Comparison of ENCODE assay signal across 31 cellular contexts in the genomic region with DNA sequence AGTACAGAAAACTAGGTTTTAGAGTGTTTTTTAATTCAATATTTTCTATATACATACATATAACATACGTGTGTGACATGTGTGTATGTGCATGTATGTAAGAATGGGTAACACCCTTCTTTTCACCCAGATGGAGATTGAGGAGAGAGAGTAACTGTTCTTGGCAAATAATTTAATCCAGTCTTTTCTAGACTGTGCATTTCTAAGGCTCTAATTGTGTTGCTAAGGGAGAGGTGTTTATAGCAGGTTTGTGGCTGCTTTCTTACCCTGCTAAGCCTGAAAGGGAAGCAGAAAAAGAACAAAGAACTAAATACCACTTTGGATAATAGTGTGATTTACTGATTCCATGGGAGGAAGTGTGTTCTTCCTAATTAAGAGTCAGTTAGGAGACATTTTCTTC. TPM values are rescaled to one million over a fixed set of nuclear protein-coding genes. Genes with fewer than 3 reads are reported as not detected.
"Had no signal": no experiment of that assay in that cellular context is flagged by ENCODE, and none has a peak within 500 bp of the region (broad histone marks: within the 10 kb centered on the region; RNA-seq: fewer than 3 reads in every experiment).

No MANE protein-coding gene starts in this region.

- H3K79me2 ChIP-seq: parathyroid adenoma had no signal

- H2AFZ ChIP-seq: parathyroid adenoma had no signal

- H3K9ac ChIP-seq: parathyroid adenoma had no signal

- H3K9me3 Mint-ChIP-seq: stimulated activated effector memory CD8-positive, alpha-beta T cell treated with anti-CD3 and anti-CD28 coated beads, Interleukin-12 subunit alpha, Interleukin-12 subunit beta, amount 100 ng/mL, for 72 hours had no signal

- H3K9me3 ChIP-seq: gastroesophageal sphincter, left lung, neutrophil, prostate gland, sigmoid colon, testis, upper lobe of left lung had no signal

- H3K36me3 Mint-ChIP-seq: naive thymus-derived CD8-positive, alpha-beta T cell; stimulated activated effector memory CD8-positive, alpha-beta T cell treated with anti-CD3 and anti-CD28 coated beads, Interleukin-12 subunit alpha, Interleukin-12 subunit beta, amount 100 ng/mL, for 72 hours had no signal

- H3K4me3 ChIP-seq: coronary artery, esophagus muscularis mucosa, gastroesophageal sphincter, heart right ventricle, left lung, prostate gland, right atrium auricular region, sigmoid colon, stomach, testis, tibial nerve, upper lobe of left lung, uterus had no signal

- ATAC-seq: foreskin keratinocyte; gastroesophageal sphincter; heart right ventricle; left cardiac atrium; left lung; naive thymus-derived CD8-positive, alpha-beta T cell; stimulated activated effector memory CD8-positive, alpha-beta T cell treated with anti-CD3 and anti-CD28 coated beads, Interleukin-12 subunit alpha, Interleukin-12 subunit beta, amount 100 ng/mL, for 72 hours had no signal

- DNase-seq: dermis blood vessel endothelial cell; effector memory CD4-positive, alpha-beta T cell; foreskin keratinocyte; glutamatergic neuron; heart right ventricle; left cardiac atrium; left lung; mesendoderm; naive thymus-derived CD8-positive, alpha-beta T cell; nephron progenitor cell; sigmoid colon; stimulated activated CD4-positive, alpha-beta T cell treated with anti-CD3 and anti-CD28 coated beads, Interleukin-2, amount 100 ng/mL, for 24 hours; stimulated activated CD4-positive, alpha-beta T cell treated with anti-CD3 and anti-CD28 coated beads, Interleukin-4, amount 100 ng/mL, for 24 hours; stimulated activated naive CD4-positive, alpha-beta T cell treated with Interleukin-2 at 50 U/mL for 16 hours; stomach; testis; upper lobe of left lung; uterus had no signal

- H3K4me3 Mint-ChIP-seq: naive thymus-derived CD8-positive, alpha-beta T cell; nephron progenitor cell; stimulated activated effector memory CD8-positive, alpha-beta T cell treated with anti-CD3 and anti-CD28 coated beads, Interleukin-12 subunit alpha, Interleukin-12 subunit beta, amount 100 ng/mL, for 72 hours had no signal

- H3K27ac ChIP-seq: coronary artery, esophagus muscularis mucosa, foreskin keratinocyte, gastroesophageal sphincter, heart right ventricle, left lung, neutrophil, parathyroid adenoma, right atrium auricular region, sigmoid colon, stomach, testis, tibial nerve, upper lobe of left lung, uterus had no signal

- H3K4me1 Mint-ChIP-seq: naive thymus-derived CD8-positive, alpha-beta T cell; stimulated activated effector memory CD8-positive, alpha-beta T cell treated with anti-CD3 and anti-CD28 coated beads, Interleukin-12 subunit alpha, Interleukin-12 subunit beta, amount 100 ng/mL, for 72 hours had no signal

- H3K4me1 ChIP-seq: foreskin keratinocyte, heart right ventricle, left lung, parathyroid adenoma, prostate gland, right atrium auricular region, sigmoid colon, stomach, testis, tibial nerve, upper lobe of left lung, uterus had no signal

- H3K36me3 ChIP-seq: esophagus muscularis mucosa, gastroesophageal sphincter, heart right ventricle, left lung, neutrophil, prostate gland, right atrium auricular region, sigmoid colon, stomach, tibial nerve, upper lobe of left lung, uterus had no signal

- H3K27me3 ChIP-seq: esophagus muscularis mucosa, gastroesophageal sphincter, heart right ventricle, right atrium auricular region, sigmoid colon, testis, tibial nerve, upper lobe of left lung had no signal

- H3K27ac Mint-ChIP-seq: naive thymus-derived CD8-positive, alpha-beta T cell; nephron progenitor cell; stimulated activated effector memory CD8-positive, alpha-beta T cell treated with anti-CD3 and anti-CD28 coated beads, Interleukin-12 subunit alpha, Interleukin-12 subunit beta, amount 100 ng/mL, for 72 hours had no signal

RNA-seq across cellular contexts. Expression of a gene that starts 46.0 kb away (rescaled TPM):
- total RNA-seq: dermis blood vessel endothelial cell; endothelial cell of umbilical vein; fibroblast of lung; lung microvascular endothelial cell; myocyte; naive thymus-derived CD8-positive, alpha-beta T cell had no signal
